1 cellular context compared by ENCODE assay signal in the genomic region with DNA sequence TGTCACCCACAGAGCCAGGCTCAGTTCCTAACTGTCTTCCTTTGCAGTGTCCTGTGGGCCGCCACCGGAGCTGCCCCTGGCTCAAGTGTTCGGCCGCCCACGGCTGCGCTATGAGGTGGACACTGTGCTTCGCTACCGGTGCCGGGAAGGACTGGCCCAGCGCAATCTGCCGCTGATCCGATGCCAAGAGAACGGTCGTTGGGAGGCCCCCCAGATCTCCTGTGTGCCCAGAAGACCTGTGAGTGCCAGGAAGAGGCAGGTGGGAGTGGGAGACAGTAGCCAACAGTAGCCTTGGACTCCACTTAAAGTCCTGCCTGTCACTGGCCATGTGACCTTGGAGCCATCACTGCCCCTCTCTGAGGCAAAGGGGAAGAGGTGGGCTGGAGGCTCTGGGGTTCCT.
TF ChIP-seq lines count a peak whose summit lies in the region.

No MANE protein-coding gene starts in this region.

TF ChIP-seq in HepG2, 621 proteins besides CTCF, POLR2A, EP300 and RAD21:
- TF ChIP-seq HNRNPLL (IDR thresholded peaks at IDR 0.05; ENCODE audit: low read depth, low read length, poor library complexity, severe bottlenecking): peak; percentile 21
- TF ChIP-seq, protein P1, sequence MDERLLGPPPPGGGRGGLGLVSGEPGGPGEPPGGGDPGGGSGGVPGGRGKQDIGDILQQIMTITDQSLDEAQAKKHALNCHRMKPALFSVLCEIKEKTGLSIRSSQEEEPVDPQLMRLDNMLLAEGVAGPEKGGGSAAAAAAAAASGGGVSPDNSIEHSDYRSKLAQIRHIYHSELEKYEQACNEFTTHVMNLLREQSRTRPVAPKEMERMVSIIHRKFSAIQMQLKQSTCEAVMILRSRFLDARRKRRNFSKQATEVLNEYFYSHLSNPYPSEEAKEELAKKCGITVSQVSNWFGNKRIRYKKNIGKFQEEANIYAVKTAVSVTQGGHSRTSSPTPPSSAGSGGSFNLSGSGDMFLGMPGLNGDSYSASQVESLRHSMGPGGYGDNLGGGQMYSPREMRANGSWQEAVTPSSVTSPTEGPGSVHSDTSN (CRISPR knock-in tag; IDR thresholded peaks at IDR 0.05): no peak
- peak; percentile 69 for TF ChIP-seq RBFOX2 (IDR thresholded peaks at IDR 0.05; ENCODE audit: low read depth, low read length)
- TF ChIP-seq, protein P2, sequence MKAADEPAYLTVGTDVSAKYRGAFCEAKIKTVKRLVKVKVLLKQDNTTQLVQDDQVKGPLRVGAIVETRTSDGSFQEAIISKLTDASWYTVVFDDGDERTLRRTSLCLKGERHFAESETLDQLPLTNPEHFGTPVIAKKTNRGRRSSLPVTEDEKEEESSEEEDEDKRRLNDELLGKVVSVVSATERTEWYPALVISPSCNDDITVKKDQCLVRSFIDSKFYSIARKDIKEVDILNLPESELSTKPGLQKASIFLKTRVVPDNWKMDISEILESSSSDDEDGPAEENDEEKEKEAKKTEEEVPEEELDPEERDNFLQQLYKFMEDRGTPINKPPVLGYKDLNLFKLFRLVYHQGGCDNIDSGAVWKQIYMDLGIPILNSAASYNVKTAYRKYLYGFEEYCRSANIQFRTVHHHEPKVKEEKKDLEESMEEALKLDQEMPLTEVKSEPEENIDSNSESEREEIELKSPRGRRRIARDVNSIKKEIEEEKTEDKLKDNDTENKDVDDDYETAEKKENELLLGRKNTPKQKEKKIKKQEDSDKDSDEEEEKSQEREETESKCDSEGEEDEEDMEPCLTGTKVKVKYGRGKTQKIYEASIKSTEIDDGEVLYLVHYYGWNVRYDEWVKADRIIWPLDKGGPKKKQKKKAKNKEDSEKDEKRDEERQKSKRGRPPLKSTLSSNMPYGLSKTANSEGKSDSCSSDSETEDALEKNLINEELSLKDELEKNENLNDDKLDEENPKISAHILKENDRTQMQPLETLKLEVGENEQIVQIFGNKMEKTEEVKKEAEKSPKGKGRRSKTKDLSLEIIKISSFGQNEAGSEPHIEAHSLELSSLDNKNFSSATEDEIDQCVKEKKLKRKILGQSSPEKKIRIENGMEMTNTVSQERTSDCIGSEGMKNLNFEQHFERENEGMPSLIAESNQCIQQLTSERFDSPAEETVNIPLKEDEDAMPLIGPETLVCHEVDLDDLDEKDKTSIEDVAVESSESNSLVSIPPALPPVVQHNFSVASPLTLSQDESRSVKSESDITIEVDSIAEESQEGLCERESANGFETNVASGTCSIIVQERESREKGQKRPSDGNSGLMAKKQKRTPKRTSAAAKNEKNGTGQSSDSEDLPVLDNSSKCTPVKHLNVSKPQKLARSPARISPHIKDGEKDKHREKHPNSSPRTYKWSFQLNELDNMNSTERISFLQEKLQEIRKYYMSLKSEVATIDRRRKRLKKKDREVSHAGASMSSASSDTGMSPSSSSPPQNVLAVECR (CRISPR knock-in tag; IDR thresholded peaks at IDR 0.05; ENCODE audit: borderline replicate concordance): 0 out of 2 replicates have a peak, but pooled peaks have one; percentile 3
- no peak for TF ChIP-seq HNF4A (CRISPR knock-in tag; IDR thresholded peaks at IDR 0.05)
